18 cellular contexts compared by ENCODE assay signal in the genomic region with DNA sequence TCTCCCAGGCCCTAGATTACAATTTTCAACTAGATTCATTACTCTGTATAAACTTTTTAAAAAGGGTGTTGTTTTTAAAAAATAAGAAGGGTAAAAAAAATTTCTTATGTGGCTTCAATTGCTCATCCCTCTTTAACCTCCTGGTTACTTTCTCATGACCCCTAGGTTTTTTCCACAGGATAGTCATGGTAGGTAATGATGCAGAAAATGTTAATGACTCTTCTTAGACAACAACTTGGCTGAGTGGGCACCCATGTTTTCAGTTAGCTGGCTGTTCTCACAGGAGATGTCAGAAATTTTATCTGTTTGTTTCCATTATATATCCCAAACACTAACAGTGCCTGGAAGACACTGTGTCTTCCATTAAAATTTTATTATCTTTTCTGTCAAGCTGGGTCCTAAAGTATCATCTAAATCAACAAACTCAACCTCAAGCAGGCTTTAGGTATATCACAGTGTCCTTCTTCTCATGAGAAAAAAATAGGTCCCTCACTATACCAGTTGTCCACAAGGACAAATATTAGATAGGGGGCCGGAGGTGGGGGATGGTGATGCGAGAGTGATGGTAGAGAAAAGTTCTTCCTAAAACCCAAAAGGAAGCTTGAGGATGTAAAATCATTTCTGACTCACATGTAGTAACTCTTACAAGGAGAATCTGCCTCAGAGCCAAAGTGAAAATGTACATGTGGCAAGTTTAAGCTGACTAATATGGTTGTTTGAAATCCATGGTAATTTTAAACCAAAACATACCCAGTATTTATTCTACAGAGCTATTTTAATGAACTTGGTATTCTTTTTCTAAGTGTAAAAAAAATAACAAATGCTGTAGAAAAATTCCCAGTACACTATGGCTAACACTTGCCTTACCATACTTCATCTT. TPM values are rescaled to one million over a fixed set of nuclear protein-coding genes. Genes with fewer than 3 reads are reported as not detected.
A peak's percentile ranks its signal among the peaks of the same experiment; 100 is the strongest.
DNase-seq lines count a peak whose midpoint lies in the region; ATAC-seq, FAIRE-seq and TF ChIP-seq lines count a peak whose summit lies in the region.
"Had no signal": no experiment of that assay in that cellular context is flagged by ENCODE, and none has a peak within 500 bp of the region (broad histone marks: within the 10 kb centered on the region; RNA-seq: fewer than 3 reads in every experiment).

No MANE protein-coding gene starts in this region.

- no peak for TF ChIP-seq CTCF in MCF 10A (IDR thresholded peaks at IDR 0.05; ENCODE audit: unreplicated experiment)
- TF ChIP-seq CTCF in breast epithelium (IDR thresholded peaks at IDR 0.05): no peak
- TF ChIP-seq CTCF in astrocyte (IDR thresholded peaks at IDR 0.05; ENCODE audit: insufficient read depth, low read depth, low read length): no peak
- TF ChIP-seq CTCF in foreskin keratinocyte (conservative IDR thresholded peaks at IDR 0.05): no peak

- peaks cover 8 to 13% of the 10 kb centered on the region in 2 donors for H3K9me3 ChIP-seq in breast epithelium
- no peaks in the 10 kb centered on the region for H3K9me3 ChIP-seq in astrocyte (ENCODE audit: insufficient read depth, low read depth, low read length)
- H3K9me3 ChIP-seq: SK-N-SH had no signal

- peak overlapping the region; percentile 47 for H3K4me2 ChIP-seq in astrocyte (ENCODE audit: low read length)
- H3K4me2 ChIP-seq: SK-N-SH had no signal

- peaks cover 80% of the 10 kb centered on the region for H3K36me3 Mint-ChIP-seq in MCF 10A (ENCODE audit: insufficient read depth, unreplicated experiment)
- H3K36me3 Mint-ChIP-seq in astrocyte (ENCODE audit: low read depth, unreplicated experiment): peaks cover 47% of the 10 kb centered on the region
- H3K36me3 Mint-ChIP-seq in activated T-cell treated with anti-CD3 and anti-CD28 coated beads, Interleukin-2, amount 50 U/mL, for 72 hours (ENCODE audit: insufficient read depth in 2 of 2): peaks cover 5 to 9% of the 10 kb centered on the region in 2 donors
- H3K36me3 Mint-ChIP-seq: activated naive CD8-positive, alpha-beta T cell treated with anti-CD3 and anti-CD28 coated beads, Interleukin-2, amount 10 ng/mL, durations not matched to agents 7 days and 5 days had no signal

- H3K4me3 Mint-ChIP-seq in MCF 10A (ENCODE audit: unreplicated experiment): no peak overlapping the region
- no peak overlapping the region for H3K4me3 Mint-ChIP-seq in astrocyte (ENCODE audit: unreplicated experiment)
- no peak overlapping the region for H3K4me3 Mint-ChIP-seq in activated T-cell treated with anti-CD3 and anti-CD28 coated beads, Interleukin-2, amount 50 U/mL, for 72 hours
- H3K4me3 Mint-ChIP-seq: activated naive CD8-positive, alpha-beta T cell treated with anti-CD3 and anti-CD28 coated beads, Interleukin-2, amount 10 ng/mL, durations not matched to agents 7 days and 5 days had no signal

- H3K27me3 ChIP-seq in breast epithelium (no peaks in the 10 kb centered on the region), astrocyte (ENCODE audit: insufficient read depth, low read length) (no peaks in the 10 kb centered on the region), foreskin keratinocyte (no peaks in the 10 kb centered on the region)
- H3K27me3 ChIP-seq: dorsolateral prefrontal cortex, left lung had no signal

- peak; percentile 41 for FAIRE-seq in astrocyte (lab: Jason Lieb, UNC)
- FAIRE-seq: A204.1 had no signal

- no peaks in the 10 kb centered on the region for H3K4me1 ChIP-seq in breast epithelium
- peaks cover 4% of the 10 kb centered on the region for H3K4me1 ChIP-seq in astrocyte (ENCODE audit: insufficient read depth, low read length)
- H3K4me1 ChIP-seq in foreskin keratinocyte: no peaks in the 10 kb centered on the region
- H3K4me1 ChIP-seq: left lung had no signal

- H3K9ac ChIP-seq in astrocyte (ENCODE audit: low read length): peak overlapping the region; percentile 67
- H3K9ac ChIP-seq: SK-N-SH had no signal

- no peaks in the 10 kb centered on the region for H3K36me3 ChIP-seq in breast epithelium
- peaks cover 19% of the 10 kb centered on the region for H3K36me3 ChIP-seq in astrocyte (ENCODE audit: insufficient read depth, low read length)

- H3K27ac Mint-ChIP-seq in MCF 10A (ENCODE audit: low read depth, unreplicated experiment) (peak overlapping the region; percentile 79), astrocyte (ENCODE audit: unreplicated experiment) (peak overlapping the region; percentile 93)
- no peak overlapping the region for H3K27ac Mint-ChIP-seq in activated T-cell treated with anti-CD3 and anti-CD28 coated beads, Interleukin-2, amount 50 U/mL, for 72 hours
- H3K27ac Mint-ChIP-seq: activated naive CD8-positive, alpha-beta T cell treated with anti-CD3 and anti-CD28 coated beads, Interleukin-2, amount 10 ng/mL, durations not matched to agents 7 days and 5 days had no signal

- no TSS peak for BruUV-seq in MCF 10A (replicated peaks; lab: Mats Ljungman, UMichigan)

- no peak for TF ChIP-seq POLR2A in breast epithelium (IDR thresholded peaks at IDR 0.05)

- DNase-seq in MCF 10A (ENCODE audit: unreplicated experiment): peak; percentile 40
- DNase-seq in breast epithelium (ENCODE audit: low spot score in 2 of 2): no peak
- DNase-seq in astrocyte (ENCODE audit: low read depth): peak; percentile 87
- peak in 1 of 2 donors; percentile 26 for DNase-seq in foreskin keratinocyte
- DNase-seq in stromal cell of bone marrow (ENCODE audit: low read depth): peak; percentile 88
- DNase-seq in DMS53 treated with DMSO at 0.1 percent for 48 hours (lab: John Stamatoyannopoulos, UW; ENCODE audit: unreplicated experiment): no peak
- DNase-seq in activated T-cell treated with anti-CD3 and anti-CD28 coated beads, Interleukin-2, amount 50 U/mL, for 72 hours: no peak
- DNase-seq: activated naive CD8-positive, alpha-beta T cell treated with anti-CD3 and anti-CD28 coated beads, Interleukin-2, amount 10 ng/mL, durations not matched to agents 7 days and 5 days; DMS79 treated with DMSO at 0.1 percent for 48 hours; dorsolateral prefrontal cortex; glutamatergic neuron; left lung; SK-N-SH; trophoblast cell had no signal

- H2AFZ ChIP-seq in astrocyte (ENCODE audit: low read depth, low read length): no peak overlapping the region

- peaks cover 3% of the 10 kb centered on the region for H4K20me1 ChIP-seq in astrocyte (ENCODE audit: insufficient read depth, low read length)

- no peaks in the 10 kb centered on the region for H3K27me3 Mint-ChIP-seq in MCF 10A (ENCODE audit: insufficient read depth, unreplicated experiment)
- H3K27me3 Mint-ChIP-seq in astrocyte (ENCODE audit: low read depth, unreplicated experiment): no peaks in the 10 kb centered on the region
- no peaks in the 10 kb centered on the region for H3K27me3 Mint-ChIP-seq in activated T-cell treated with anti-CD3 and anti-CD28 coated beads, Interleukin-2, amount 50 U/mL, for 72 hours (ENCODE audit: low read depth)
- H3K27me3 Mint-ChIP-seq: activated naive CD8-positive, alpha-beta T cell treated with anti-CD3 and anti-CD28 coated beads, Interleukin-2, amount 10 ng/mL, durations not matched to agents 7 days and 5 days had no signal

- peaks cover 13% of the 10 kb centered on the region for H3K4me1 Mint-ChIP-seq in MCF 10A (ENCODE audit: insufficient read depth, unreplicated experiment)
- H3K4me1 Mint-ChIP-seq in astrocyte (ENCODE audit: low read depth, unreplicated experiment): peaks cover 18% of the 10 kb centered on the region
- H3K4me1 Mint-ChIP-seq in activated T-cell treated with anti-CD3 and anti-CD28 coated beads, Interleukin-2, amount 50 U/mL, for 72 hours (ENCODE audit: low read depth): no peaks in the 10 kb centered on the region
- H3K4me1 Mint-ChIP-seq: activated naive CD8-positive, alpha-beta T cell treated with anti-CD3 and anti-CD28 coated beads, Interleukin-2, amount 10 ng/mL, durations not matched to agents 7 days and 5 days had no signal

- H3K9me3 Mint-ChIP-seq in MCF 10A (ENCODE audit: unreplicated experiment): peaks cover 8% of the 10 kb centered on the region
- peaks cover 19% of the 10 kb centered on the region for H3K9me3 Mint-ChIP-seq in astrocyte (ENCODE audit: unreplicated experiment)
- H3K9me3 Mint-ChIP-seq in activated T-cell treated with anti-CD3 and anti-CD28 coated beads, Interleukin-2, amount 50 U/mL, for 72 hours: peaks cover 14 to 15% of the 10 kb centered on the region in 2 donors

- H3K27ac ChIP-seq in breast epithelium (no peak overlapping the region), astrocyte (ENCODE audit: low read depth, low read length) (peak overlapping the region; percentile 85), foreskin keratinocyte (no peak overlapping the region)
- H3K27ac ChIP-seq: dorsolateral prefrontal cortex, HL-60, left lung, VCaP had no signal

- H3K79me2 ChIP-seq in astrocyte (ENCODE audit: insufficient read depth, low read length): peaks cover 15% of the 10 kb centered on the region

- CTCF ChIA-PET in MCF 10A (lab: Yijun Ruan, JAX): interaction anchor here (0.6 to 1.0 kb wide), 4 partner anchors 72 to 360 kb away, joined by 3 to 5 read pairs (median 4); no protein-coding TSS in a partner anchor

- ATAC-seq in foreskin keratinocyte: peak; percentile 55
- ATAC-seq in activated T-cell treated with anti-CD3 and anti-CD28 coated beads, Interleukin-2, amount 50 U/mL, for 72 hours (replicated peaks in 1 of 2): no peak
- no peak for ATAC-seq in GM19455 (IDR thresholded peaks at IDR 0.05; ENCODE audit: unreplicated experiment)
- ATAC-seq: left lung had no signal

- no peak overlapping the region for H3K4me3 ChIP-seq in breast epithelium
- no peak overlapping the region for H3K4me3 ChIP-seq in astrocyte (ENCODE audit: insufficient read depth, low read depth, low read length)
- H3K4me3 ChIP-seq: dorsolateral prefrontal cortex, left lung had no signal

- POLR2A ChIA-PET in MCF 10A (lab: Yijun Ruan, JAX): interaction anchor here (0.6 to 1.2 kb wide), 4 partner anchors 19 to 36 kb away, joined by 3 to 4 read pairs (median 3); no protein-coding TSS in a partner anchor

- intact Hi-C loops in MCF 10A (cut with micrococcal nuclease) (no loop called here), breast epithelium (cut with DNase I; ENCODE audit: low total_unique reads) (no loop called here)

RNA-seq across cellular contexts. Expression of a gene that starts 43.3 kb away (rescaled TPM):
- total RNA-seq in MCF 10A (2022) (109 and 149 TPM in 2 replicates), breast epithelium (10 to 100 TPM; 33.2 to 71.5 (median 35.7) TPM), astrocyte (117 and 151 TPM in 2 replicates), foreskin keratinocyte (13.5 and 22.9 TPM in 2 replicates)
- polyA plus RNA-seq in foreskin keratinocyte: 4.6 and 9.1 TPM in 2 replicates
- under 1 TPM; 0.17 to 0.90 TPM for total RNA-seq in activated T-cell treated with anti-CD3 and anti-CD28 coated beads, Interleukin-2, amount 50 U/mL, for 72 hours

Comparison
In these comparisons a context has a peak if more than half of its experiments do, and no peak if none do; other contexts are left out.
1. DNase-seq: peak in MCF 10A (single experiment), astrocyte (single experiment) and stromal cell of bone marrow (single experiment); none in breast epithelium (0 of 2), DMS53 treated with DMSO at 0.1 percent for 48 hours (single experiment) and activated T-cell treated with anti-CD3 and anti-CD28 coated beads, Interleukin-2, amount 50 U/mL, for 72 hours (0 of 2).